ENCODE assay signal across 24 cellular contexts in genomic region chrX:154481195-154481594, GRCh38. TPM values are rescaled to one million over a fixed set of nuclear protein-coding genes. Genes with fewer than 3 reads are reported as not detected.
DNase-seq lines count a peak whose midpoint lies in the region; ATAC-seq and TF ChIP-seq lines count a peak whose summit lies in the region.
"Had no signal": no experiment of that assay in that cellular context is flagged by ENCODE, and none has a peak within 500 bp of the region (broad histone marks: within the 10 kb centered on the region; RNA-seq: fewer than 3 reads in every experiment).

No MANE protein-coding gene starts in this region.

- CTCF ChIA-PET in CD4-positive, alpha-beta T cell (lab: Charles Lee), result no interaction called here
- CTCF ChIA-PET in OCI-LY7 (lab: Charles Lee; ENCODE audit: unreplicated experiment), result no interaction called here

- intact Hi-C loops in CD4-positive, alpha-beta T cell (cut with DNase I, micrococcal nuclease), result loop anchor here in 1 of 2 experiments (10.0 kb wide), 1 partner anchor 46 kb away; the partner anchor contains the start of gene GDI1
- intact Hi-C loops in OCI-LY7 (cut with micrococcal nuclease; ENCODE audit: unreplicated experiment), result loop anchor here (5.0 kb wide), 1 partner anchor 69 kb away; the partner anchor contains the start of gene TAFAZZIN
- intact Hi-C loops in activated T-helper 1 cell treated with anti-CD3 and anti-CD28 coated beads, Interleukin-12 subunit alpha, Interleukin-12 subunit beta, Interleukin-2, Interleukin-4 antibody, amounts not matched to agents 30 ng/mL and 10 ng/mL and 1 ng/mL, durations not matched to agents 14 hours and 24 hours and 36 hours (cut with micrococcal nuclease), result no loop called here

- H4K20me1 ChIP-seq in OCI-LY7 (ENCODE audit: insufficient read depth, low read length), result no peaks in the 10 kb centered on the region
- H4K20me1 ChIP-seq in neural progenitor cell (ENCODE audit: low read depth), result no peaks in the 10 kb centered on the region

- no peaks in the 10 kb centered on the region for H3F3A ChIP-seq in neural progenitor cell (ENCODE audit: low read depth)

- H3K9me3 ChIP-seq in CD4-positive, alpha-beta T cell (ENCODE audit: control insufficient read depth, low read length), result no peaks in the 10 kb centered on the region
- H3K9me3 ChIP-seq in OCI-LY7 (ENCODE audit: low read length), result no peaks in the 10 kb centered on the region
- no peaks in the 10 kb centered on the region for H3K9me3 ChIP-seq in neural progenitor cell (ENCODE audit: low read depth)

- H3K9me2 ChIP-seq in OCI-LY7 (ENCODE audit: insufficient read depth, low read length), result no peaks in the 10 kb centered on the region

- TF ChIP-seq CTCF in CD4-positive, alpha-beta T cell (IDR thresholded peaks at IDR 0.05), result no peak
- TF ChIP-seq CTCF in GM12865 (IDR thresholded peaks at IDR 0.05; ENCODE audit: insufficient read depth, low read depth, low read length, missing control alignments), result no peak
- no peak for TF ChIP-seq CTCF in OCI-LY7 (conservative IDR thresholded peaks at IDR 0.05; ENCODE audit: low read length)
- TF ChIP-seq CTCF in neural progenitor cell (IDR thresholded peaks at IDR 0.05), result no peak

- H3K36me3 ChIP-seq in OCI-LY7 (ENCODE audit: insufficient read depth, low read length) (peaks cover 23% of the 10 kb centered on the region), neural progenitor cell (no peaks in the 10 kb centered on the region)

- no peak overlapping the region for H3K9ac ChIP-seq in neural progenitor cell

- peaks cover 26% of the 10 kb centered on the region for H3K4me1 Mint-ChIP-seq in CD4-positive, alpha-beta T cell (ENCODE audit: low read depth)
- peaks cover 5% of the 10 kb centered on the region for H3K4me1 Mint-ChIP-seq in neural progenitor cell
- H3K4me1 Mint-ChIP-seq in activated T-helper 1 cell treated with anti-CD3 and anti-CD28 coated beads, Interleukin-12 subunit alpha, Interleukin-12 subunit beta, Interleukin-2, Interleukin-4 antibody, amounts not matched to agents 30 ng/mL and 10 ng/mL and 1 ng/mL, durations not matched to agents 14 hours and 24 hours and 36 hours (ENCODE audit: low read depth), result peaks cover 17% of the 10 kb centered on the region

- no peaks in the 10 kb centered on the region for H3K9me3 Mint-ChIP-seq in CD4-positive, alpha-beta T cell
- H3K9me3 Mint-ChIP-seq in neural progenitor cell, result peaks cover 28% of the 10 kb centered on the region
- no peaks in the 10 kb centered on the region for H3K9me3 Mint-ChIP-seq in activated T-helper 1 cell treated with anti-CD3 and anti-CD28 coated beads, Interleukin-12 subunit alpha, Interleukin-12 subunit beta, Interleukin-2, Interleukin-4 antibody, amounts not matched to agents 30 ng/mL and 10 ng/mL and 1 ng/mL, durations not matched to agents 14 hours and 24 hours and 36 hours
- H3K9me3 Mint-ChIP-seq: CD8-positive, alpha-beta memory T cell; GM23338; T-helper 1 cell treated with Interleukin-12 subunit alpha and Interleukin-12 subunit beta and Interleukin-4 antibody, amounts not matched to agents 30 μg/mL and 1 μg/mL, for 36 hours had no signal

- H3K27me3 ChIP-seq in CD4-positive, alpha-beta T cell (ENCODE audit: control insufficient read depth, insufficient read depth, low read length), result no peaks in the 10 kb centered on the region
- H3K27me3 ChIP-seq in neural progenitor cell, result no peaks in the 10 kb centered on the region

- no peak overlapping the region for H3K4me3 Mint-ChIP-seq in CD4-positive, alpha-beta T cell
- no peak overlapping the region for H3K4me3 Mint-ChIP-seq in neural progenitor cell
- H3K4me3 Mint-ChIP-seq in activated T-helper 1 cell treated with anti-CD3 and anti-CD28 coated beads, Interleukin-12 subunit alpha, Interleukin-12 subunit beta, Interleukin-2, Interleukin-4 antibody, amounts not matched to agents 30 ng/mL and 10 ng/mL and 1 ng/mL, durations not matched to agents 14 hours and 24 hours and 36 hours, result no peak overlapping the region
- H3K4me3 Mint-ChIP-seq: GM23338; H9; T-helper 1 cell treated with Interleukin-12 subunit alpha and Interleukin-12 subunit beta and Interleukin-4 antibody, amounts not matched to agents 30 μg/mL and 1 μg/mL, for 36 hours had no signal

- no peak overlapping the region for H3K27ac ChIP-seq in CD4-positive, alpha-beta T cell (ENCODE audit: low read depth, low read length)
- peak overlapping the region; percentile 58 for H3K27ac ChIP-seq in OCI-LY7 (ENCODE audit: low read depth, low read length, poor library complexity, severe bottlenecking)
- H3K27ac ChIP-seq in neural progenitor cell, result no peak overlapping the region
- H3K27ac ChIP-seq: C4-2B had no signal

- no peak for ATAC-seq in CD4-positive, alpha-beta T cell (ENCODE audit: poor library complexity)
- ATAC-seq in HG03432 (IDR thresholded peaks at IDR 0.05; ENCODE audit: unreplicated experiment), result no peak
- ATAC-seq: GM23338, Panc1 had no signal

- peak overlapping the region; percentile 12 for H3K27ac Mint-ChIP-seq in CD4-positive, alpha-beta T cell
- peak overlapping the region; percentile 91 for H3K27ac Mint-ChIP-seq in neural progenitor cell
- H3K27ac Mint-ChIP-seq in activated T-helper 1 cell treated with anti-CD3 and anti-CD28 coated beads, Interleukin-12 subunit alpha, Interleukin-12 subunit beta, Interleukin-2, Interleukin-4 antibody, amounts not matched to agents 30 ng/mL and 10 ng/mL and 1 ng/mL, durations not matched to agents 14 hours and 24 hours and 36 hours, result no peak overlapping the region
- H3K27ac Mint-ChIP-seq: GM23338; H9; T-helper 1 cell treated with Interleukin-12 subunit alpha and Interleukin-12 subunit beta and Interleukin-4 antibody, amounts not matched to agents 30 μg/mL and 1 μg/mL, for 36 hours had no signal

- H3K4me3 ChIP-seq in GM12865 (ENCODE audit: low read depth, low read length) (no peak overlapping the region), OCI-LY7 (ENCODE audit: low read depth, low read length, poor library complexity, severe bottlenecking) (no peak overlapping the region), neural progenitor cell (no peak overlapping the region)
- H3K4me3 ChIP-seq: GM23338 had no signal

- no peak for DNase-seq in CD4-positive, alpha-beta T cell
- DNase-seq in GM12865 (ENCODE audit: low read depth), result peak; percentile 54
- peak; percentile 43 for DNase-seq in OCI-LY7 (ENCODE audit: low spot score)
- DNase-seq in neural progenitor cell (ENCODE audit: low spot score), result no peak
- no peak for DNase-seq in activated T-helper 1 cell treated with anti-CD3 and anti-CD28 coated beads, Interleukin-12 subunit alpha, Interleukin-12 subunit beta, Interleukin-2, Interleukin-4 antibody, amounts not matched to agents 30 ng/mL and 10 ng/mL and 1 ng/mL, durations not matched to agents 14 hours and 24 hours and 36 hours (ENCODE audit: low spot score)
- no peak for DNase-seq in NCI-H1105 (lab: John Stamatoyannopoulos, UW)
- DNase-seq: CD8-positive, alpha-beta memory T cell; DMS 273 treated with DMSO at 0.1 percent for 48 hours; DMS79 treated with DMSO at 0.1 percent for 48 hours; H9; KG1; MM.1S; NCI-H1417 treated with DMSO at 0.1 percent for 48 hours; NCI-H2081 treated with DMSO at 0.1 percent for 48 hours; NCI-H524; NCI-H748 treated with DMSO at 0.1 percent for 48 hours; NK-92 treated with Interleukin-12 subunit alpha and Interleukin-12 subunit beta, amount 100 ng/mL, for 24 hours; SHP77; SW 1271 had no signal

- no TSS peak for BruUV-seq in OCI-LY7 (replicated peaks; lab: Mats Ljungman, UMichigan)

- H3K4me2 ChIP-seq in OCI-LY7 (ENCODE audit: low read length), result peak overlapping the region; percentile 53
- no peak overlapping the region for H3K4me2 ChIP-seq in neural progenitor cell
- H3K4me2 ChIP-seq: GM23338 had no signal

- no peaks in the 10 kb centered on the region for H3K27me3 Mint-ChIP-seq in CD4-positive, alpha-beta T cell
- H3K27me3 Mint-ChIP-seq in neural progenitor cell (ENCODE audit: insufficient read depth, low read depth), result peaks cover 6% of the 10 kb centered on the region
- no peaks in the 10 kb centered on the region for H3K27me3 Mint-ChIP-seq in activated T-helper 1 cell treated with anti-CD3 and anti-CD28 coated beads, Interleukin-12 subunit alpha, Interleukin-12 subunit beta, Interleukin-2, Interleukin-4 antibody, amounts not matched to agents 30 ng/mL and 10 ng/mL and 1 ng/mL, durations not matched to agents 14 hours and 24 hours and 36 hours (ENCODE audit: insufficient read depth)

- no peaks in the 10 kb centered on the region for H3K36me3 Mint-ChIP-seq in CD4-positive, alpha-beta T cell (ENCODE audit: low read depth)
- H3K36me3 Mint-ChIP-seq in neural progenitor cell, result peaks cover 4% of the 10 kb centered on the region
- H3K36me3 Mint-ChIP-seq in activated T-helper 1 cell treated with anti-CD3 and anti-CD28 coated beads, Interleukin-12 subunit alpha, Interleukin-12 subunit beta, Interleukin-2, Interleukin-4 antibody, amounts not matched to agents 30 ng/mL and 10 ng/mL and 1 ng/mL, durations not matched to agents 14 hours and 24 hours and 36 hours (ENCODE audit: low read depth), result peaks cover 6% of the 10 kb centered on the region

- peak overlapping the region; percentile 78; the same call in 1 of the 2 replicates for H2AFZ ChIP-seq in OCI-LY7 (ENCODE audit: low read length)
- H2AFZ ChIP-seq in neural progenitor cell (replicated peaks), result no peak overlapping the region
- H2AFZ ChIP-seq: GM23338 had no signal

- POLR2A ChIA-PET in CD4-positive, alpha-beta T cell (lab: Charles Lee), result no interaction called here
- POLR2A ChIA-PET in OCI-LY7 (lab: Charles Lee), result interaction anchor here (0.7 to 3.2 kb wide), 5 partner anchors 9 to 555 kb away, joined by 3 to 26 read pairs (median 3); partner anchors contain the start of genes ARHGAP4 and SLC10A3

- H3K79me2 ChIP-seq in OCI-LY7 (ENCODE audit: insufficient read depth, low read depth, low read length), result peaks cover 16% of the 10 kb centered on the region
- H3K79me2 ChIP-seq in neural progenitor cell (ENCODE audit: low read depth), result no peaks in the 10 kb centered on the region

- H3K4me1 ChIP-seq in OCI-LY7 (ENCODE audit: insufficient read depth, low read length, poor library complexity, severe bottlenecking) (peaks cover 68% of the 10 kb centered on the region), neural progenitor cell (no peaks in the 10 kb centered on the region)

RNA-seq across cellular contexts. Expression of gene LAGE3, which starts 2.1 kb away (rescaled TPM):
- total RNA-seq in CD4-positive, alpha-beta T cell, result 1 to 10 TPM; 5.7 to 6.6 TPM
- 53.2 and 70.1 TPM in 2 replicates for total RNA-seq in OCI-LY7 (2014; rRNA removed; shearing (Covaris generic))
- total RNA-seq in OCI-LY7 (2022) (31.3 and 40.6 TPM in 2 replicates), neural progenitor cell (ENCODE audit: low replicate concordance) (7.6 and 33.3 TPM in 2 replicates)
- 60.3 and 63.2 TPM in 2 replicates for total RNA-seq in activated T-helper 1 cell treated with anti-CD3 and anti-CD28 coated beads, Interleukin-12 subunit alpha, Interleukin-12 subunit beta, Interleukin-2, Interleukin-4 antibody, amounts not matched to agents 30 ng/mL and 10 ng/mL and 1 ng/mL, durations not matched to agents 14 hours and 24 hours and 36 hours

RNA-seq across cellular contexts. Expression of gene UBL4A, which starts 5.2 kb away (rescaled TPM):
- total RNA-seq in CD4-positive, alpha-beta T cell, result 1 to 10 TPM; 6.6 to 8.9 TPM
- total RNA-seq in OCI-LY7 (2014; rRNA removed; shearing (Covaris generic)), result 76.0 and 89.9 TPM in 2 replicates
- total RNA-seq in OCI-LY7 (2022) (49.4 and 49.7 TPM in 2 replicates), neural progenitor cell (ENCODE audit: low replicate concordance) (12.1 and 31.1 TPM in 2 replicates)
- 59.2 and 63.5 TPM in 2 replicates for total RNA-seq in activated T-helper 1 cell treated with anti-CD3 and anti-CD28 coated beads, Interleukin-12 subunit alpha, Interleukin-12 subunit beta, Interleukin-2, Interleukin-4 antibody, amounts not matched to agents 30 ng/mL and 10 ng/mL and 1 ng/mL, durations not matched to agents 14 hours and 24 hours and 36 hours

RNA-seq across cellular contexts. Expression of gene SLC10A3, which starts 9.2 kb away (rescaled TPM):
- total RNA-seq in CD4-positive, alpha-beta T cell, result 10 to 100 TPM; 15.7 to 16.4 TPM
- total RNA-seq in OCI-LY7 (2014; rRNA removed; shearing (Covaris generic)), result 12.4 and 14.1 TPM in 2 replicates
- total RNA-seq in OCI-LY7 (2022), result 12.7 and 15.6 TPM in 2 replicates
- total RNA-seq in neural progenitor cell (ENCODE audit: low replicate concordance), result 3.5 and 5.7 TPM in 2 replicates
- total RNA-seq in activated T-helper 1 cell treated with anti-CD3 and anti-CD28 coated beads, Interleukin-12 subunit alpha, Interleukin-12 subunit beta, Interleukin-2, Interleukin-4 antibody, amounts not matched to agents 30 ng/mL and 10 ng/mL and 1 ng/mL, durations not matched to agents 14 hours and 24 hours and 36 hours, result 19.9 and 23.1 TPM in 2 replicates

RNA-seq across cellular contexts. Expression of gene PLXNA3, which starts 23.1 kb away (rescaled TPM):
- total RNA-seq in CD4-positive, alpha-beta T cell, result 10 to 100 TPM; 35.1 to 38.1 TPM
- 0.28 and 5.6 TPM in 2 replicates for total RNA-seq in OCI-LY7 (2014; rRNA removed; shearing (Covaris generic))
- total RNA-seq in OCI-LY7 (2022), result 5.2 and 8.0 TPM in 2 replicates
- 4.3 and 9.6 TPM in 2 replicates for total RNA-seq in neural progenitor cell (ENCODE audit: low replicate concordance)
- 45.4 and 61.1 TPM in 2 replicates for total RNA-seq in activated T-helper 1 cell treated with anti-CD3 and anti-CD28 coated beads, Interleukin-12 subunit alpha, Interleukin-12 subunit beta, Interleukin-2, Interleukin-4 antibody, amounts not matched to agents 30 ng/mL and 10 ng/mL and 1 ng/mL, durations not matched to agents 14 hours and 24 hours and 36 hours

RNA-seq across cellular contexts. Expression of gene FAM3A, which starts 34.8 kb away (rescaled TPM):
- total RNA-seq in CD4-positive, alpha-beta T cell, result 10 to 100 TPM; 36.1 to 38.2 TPM
- total RNA-seq in OCI-LY7 (2014; rRNA removed; shearing (Covaris generic)), result 15.3 and 16.4 TPM in 2 replicates
- total RNA-seq in OCI-LY7 (2022), result 21.9 and 24.6 TPM in 2 replicates
- total RNA-seq in neural progenitor cell (ENCODE audit: low replicate concordance), result 4.5 and 16.8 TPM in 2 replicates
- total RNA-seq in activated T-helper 1 cell treated with anti-CD3 and anti-CD28 coated beads, Interleukin-12 subunit alpha, Interleukin-12 subunit beta, Interleukin-2, Interleukin-4 antibody, amounts not matched to agents 30 ng/mL and 10 ng/mL and 1 ng/mL, durations not matched to agents 14 hours and 24 hours and 36 hours, result 35.9 and 40.1 TPM in 2 replicates

Comparison
In these comparisons a context has a peak if more than half of its experiments do, and no peak if none do; other contexts are left out.
1. DNase-seq: peak in GM12865 (single experiment) and OCI-LY7 (single experiment); none in CD4-positive, alpha-beta T cell (0 of 10), neural progenitor cell (single experiment), activated T-helper 1 cell treated with anti-CD3 and anti-CD28 coated beads, Interleukin-12 subunit alpha, Interleukin-12 subunit beta, Interleukin-2, Interleukin-4 antibody, amounts not matched to agents 30 ng/mL and 10 ng/mL and 1 ng/mL, durations not matched to agents 14 hours and 24 hours and 36 hours (single experiment) and NCI-H1105 (single experiment).